8 cellular contexts compared by ENCODE assay signal in the genomic region with DNA sequence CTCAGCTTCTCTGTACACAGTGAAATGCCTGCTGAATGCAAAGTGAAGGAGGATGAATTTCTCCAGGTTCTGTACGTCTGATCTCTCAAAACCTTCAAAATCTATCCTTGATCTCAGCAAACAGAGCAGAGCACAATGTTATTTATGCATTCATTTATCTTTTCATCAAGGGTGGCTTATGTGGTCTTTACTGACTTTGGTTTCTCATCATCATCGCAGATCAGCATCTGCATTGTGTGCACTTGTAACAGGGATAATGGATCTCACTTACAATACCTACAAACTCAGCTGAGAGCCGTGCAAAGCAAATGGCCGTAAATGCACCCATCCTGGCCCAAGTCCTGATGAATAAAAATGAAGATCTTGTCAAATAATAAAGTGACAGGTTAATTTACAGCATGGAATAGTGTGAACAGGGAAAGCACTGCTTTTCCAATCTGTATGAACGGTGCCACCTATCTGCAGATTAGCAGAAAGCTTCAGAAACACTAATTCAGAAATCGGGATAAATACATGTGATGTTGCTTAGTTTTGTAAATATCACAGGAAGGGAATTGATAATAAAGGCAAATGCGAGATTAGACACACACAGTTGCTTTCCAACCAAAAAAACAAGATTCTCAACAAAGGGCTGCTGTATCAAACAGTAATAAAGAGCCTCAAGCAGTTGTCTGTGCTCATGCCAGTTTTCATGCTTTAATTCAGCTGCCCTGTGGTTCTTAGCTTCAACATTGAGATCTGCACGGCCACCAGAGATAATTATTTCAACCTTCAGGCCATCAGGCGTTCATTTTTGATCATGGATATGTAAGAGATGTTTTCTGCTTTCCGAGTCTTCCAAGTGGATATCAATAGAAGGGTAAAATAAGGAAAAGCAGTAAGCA.
A peak's percentile ranks its signal among the peaks of the same experiment; 100 is the strongest.
DNase-seq lines count a peak whose midpoint lies in the region; ATAC-seq and TF ChIP-seq lines count a peak whose summit lies in the region.
"Had no signal": no experiment of that assay in that cellular context is flagged by ENCODE, and none has a peak within 500 bp of the region (broad histone marks: within the 10 kb centered on the region; RNA-seq: fewer than 3 reads in every experiment).

No MANE protein-coding gene starts in this region.

- H3K4me3 Mint-ChIP-seq in brain (peak overlapping the region; percentile 18 to 78 (median 71)), neural crest cell (peak overlapping the region; percentile 32)
- no peak overlapping the region for H3K4me3 Mint-ChIP-seq in stimulated activated memory B cell treated with anti-CD40 and anti-IgM and Interleukin-4, amounts not matched to agents 10 μg/mL and 1 μg/mL and 100 μg/mL, for 72 hours

- peak overlapping the region; percentile 74 to 94 (median 90) for H3K27ac Mint-ChIP-seq in brain
- peak overlapping the region; percentile 24 for H3K27ac Mint-ChIP-seq in neural crest cell (ENCODE audit: unreplicated experiment)
- no peak overlapping the region for H3K27ac Mint-ChIP-seq in stimulated activated memory B cell treated with anti-CD40 and anti-IgM and Interleukin-4, amounts not matched to agents 10 μg/mL and 1 μg/mL and 100 μg/mL, for 72 hours

- H3K9me3 Mint-ChIP-seq in brain = no peaks in the 10 kb centered on the region
- no peaks in the 10 kb centered on the region for H3K9me3 Mint-ChIP-seq in neural crest cell
- H3K9me3 Mint-ChIP-seq in stimulated activated memory B cell treated with anti-CD40 and anti-IgM and Interleukin-4, amounts not matched to agents 10 μg/mL and 1 μg/mL and 100 μg/mL, for 72 hours = no peaks in the 10 kb centered on the region

- TF ChIP-seq CTCF in GM10266 (IDR thresholded peaks at IDR 0.05; ENCODE audit: control insufficient read depth, insufficient read depth, low read depth, missing control alignments) (peak; percentile 44), brain (conservative IDR thresholded peaks at IDR 0.05) (peak; percentile 34 to 73), neural crest cell (conservative IDR thresholded peaks at IDR 0.05) (peak; percentile 59)

- H3K36me3 Mint-ChIP-seq in brain (no peaks in the 10 kb centered on the region), neural crest cell (ENCODE audit: low read depth) (no peaks in the 10 kb centered on the region)
- H3K36me3 Mint-ChIP-seq in stimulated activated memory B cell treated with anti-CD40 and anti-IgM and Interleukin-4, amounts not matched to agents 10 μg/mL and 1 μg/mL and 100 μg/mL, for 72 hours = peaks cover 14% of the 10 kb centered on the region

- no peaks in the 10 kb centered on the region for H3K27me3 Mint-ChIP-seq in brain
- H3K27me3 Mint-ChIP-seq in neural crest cell (ENCODE audit: low read depth) = no peaks in the 10 kb centered on the region
- H3K27me3 Mint-ChIP-seq in stimulated activated memory B cell treated with anti-CD40 and anti-IgM and Interleukin-4, amounts not matched to agents 10 μg/mL and 1 μg/mL and 100 μg/mL, for 72 hours = no peaks in the 10 kb centered on the region

- peaks cover 54% of the 10 kb centered on the region for H3K4me1 Mint-ChIP-seq in brain
- peaks cover 56% of the 10 kb centered on the region for H3K4me1 Mint-ChIP-seq in neural crest cell
- no peaks in the 10 kb centered on the region for H3K4me1 Mint-ChIP-seq in stimulated activated memory B cell treated with anti-CD40 and anti-IgM and Interleukin-4, amounts not matched to agents 10 μg/mL and 1 μg/mL and 100 μg/mL, for 72 hours

- ATAC-seq in esophagus mucosa = no peak
- ATAC-seq in HG03196 (IDR thresholded peaks at IDR 0.05; ENCODE audit: unreplicated experiment) = no peak
- ATAC-seq in stimulated activated memory B cell treated with anti-CD40 and anti-IgM and Interleukin-4, amounts not matched to agents 10 μg/mL and 1 μg/mL and 100 μg/mL, for 72 hours = no peak

- DNase-seq in GM10266 (ENCODE audit: extremely low spot score) = no peak
- DNase-seq in NCI-H1092 treated with DMSO at 0.1 percent for 48 hours (lab: John Stamatoyannopoulos, UW) = peak; percentile 78
- DNase-seq in neural crest cell (ENCODE audit: low read depth, low spot score) = no peak
- DNase-seq: activated naive CD4-positive, alpha-beta T cell treated with anti-CD3 and anti-CD28 coated beads, Interleukin-2, amount 50 U/mL, for 16 hours had no signal
